In the genomic region with DNA sequence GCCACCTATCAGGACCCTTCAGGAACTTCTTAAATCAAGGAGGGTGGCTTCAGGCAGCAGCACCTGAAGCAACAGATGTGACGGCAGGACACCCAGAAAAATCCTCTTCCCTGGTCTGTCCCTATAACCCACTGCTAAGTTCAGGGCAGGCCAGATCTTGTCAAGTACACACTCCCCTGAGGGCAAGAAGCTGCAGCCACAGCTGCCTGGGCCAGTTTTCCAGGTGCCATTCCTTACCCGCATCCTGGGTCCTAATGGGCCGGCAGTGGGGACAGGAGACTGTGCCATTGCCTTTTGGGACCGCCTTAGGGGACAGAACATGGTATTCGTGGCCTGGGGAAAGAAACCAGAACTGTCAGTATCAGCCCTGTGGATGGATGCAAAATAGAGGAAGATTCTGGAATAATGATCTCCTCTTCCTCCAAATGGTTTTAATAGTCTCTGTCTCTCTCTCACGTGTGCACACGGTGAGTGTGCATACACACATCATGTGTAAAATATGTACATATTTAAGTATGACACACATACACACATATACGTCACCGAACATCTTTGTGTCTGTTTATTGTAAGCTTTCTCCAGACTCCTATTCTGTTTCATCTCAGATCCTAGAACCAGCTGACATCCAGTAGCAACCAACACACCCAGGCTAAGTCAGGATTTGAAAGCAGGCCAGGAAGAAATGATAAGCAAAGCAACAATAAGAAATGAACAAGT, we compare ENCODE assay signal across 15 cellular contexts. TPM values are rescaled to one million over a fixed set of nuclear protein-coding genes. Genes with fewer than 3 reads are reported as not detected.
DNase-seq lines count a peak whose midpoint lies in the region; ATAC-seq and TF ChIP-seq lines count a peak whose summit lies in the region.
"Had no signal": no experiment of that assay in that cellular context is flagged by ENCODE, and none has a peak within 500 bp of the region (broad histone marks: within the 10 kb centered on the region; RNA-seq: fewer than 3 reads in every experiment).

No MANE protein-coding gene starts in this region.

- intact Hi-C loops in naive thymus-derived CD4-positive, alpha-beta T cell (cut with micrococcal nuclease): no loop called here
- intact Hi-C loops in right lobe of liver (cut with DNase I): no loop called here

- TF ChIP-seq POLR2A in right lobe of liver (IDR thresholded peaks at IDR 0.05): no peak

- H3K27ac ChIP-seq in CD4-positive, CD25-positive, alpha-beta regulatory T cell (ENCODE audit: insufficient read depth, low read length, poor library complexity, severe bottlenecking): no peak overlapping the region
- H3K27ac ChIP-seq in naive thymus-derived CD4-positive, alpha-beta T cell (ENCODE audit: low read depth, low read length): peak overlapping the region; percentile 20
- H3K27ac ChIP-seq in right lobe of liver: no peak overlapping the region
- H3K27ac ChIP-seq: BLaER1, cardiac muscle cell, upper lobe of left lung had no signal

- H3K36me3 ChIP-seq in CD4-positive, CD25-positive, alpha-beta regulatory T cell (ENCODE audit: control insufficient read depth, insufficient read depth, low read length): peaks cover 98% of the 10 kb centered on the region
- H3K36me3 ChIP-seq in naive thymus-derived CD4-positive, alpha-beta T cell (ENCODE audit: control insufficient read depth in 2 of 3, insufficient read depth in 3 of 3, low read length in 3 of 3): peaks cover 60 to 98% (median 81%) of the 10 kb centered on the region in 3 experiments
- peaks cover 7 to 80% (median 28%) of the 10 kb centered on the region in 4 donors for H3K36me3 ChIP-seq in right lobe of liver

- H3K9me3 ChIP-seq in CD4-positive, CD25-positive, alpha-beta regulatory T cell (ENCODE audit: control insufficient read depth in 2 of 2, low read length in 2 of 2): no peaks in the 10 kb centered on the region
- no peaks in the 10 kb centered on the region for H3K9me3 ChIP-seq in naive thymus-derived CD4-positive, alpha-beta T cell (ENCODE audit: control insufficient read depth in 2 of 3, low read length in 3 of 3)
- H3K9me3 ChIP-seq in right lobe of liver: no peaks in the 10 kb centered on the region
- H3K9me3 ChIP-seq: BLaER1, upper lobe of left lung had no signal

- H3K27me3 ChIP-seq in CD4-positive, CD25-positive, alpha-beta regulatory T cell (ENCODE audit: control insufficient read depth, insufficient read depth, low read length): no peaks in the 10 kb centered on the region
- no peaks in the 10 kb centered on the region for H3K27me3 ChIP-seq in naive thymus-derived CD4-positive, alpha-beta T cell (ENCODE audit: control insufficient read depth in 2 of 2, insufficient read depth in 2 of 2, low read length in 2 of 2)
- no peaks in the 10 kb centered on the region for H3K27me3 ChIP-seq in right lobe of liver
- H3K27me3 ChIP-seq: BLaER1, cardiac muscle cell, upper lobe of left lung had no signal

- 91% methylated on average over 8 of the region's 9 CpGs for WGBS in right lobe of liver (ENCODE audit: insufficient coverage, low coverage, low lambda C conversion rate, missing lambda C conversion rate)

- H3K36me3 Mint-ChIP-seq in CD4-positive, CD25-positive, alpha-beta regulatory T cell: peaks cover 53% of the 10 kb centered on the region
- peaks cover 2% of the 10 kb centered on the region for H3K36me3 Mint-ChIP-seq in IgD-negative memory B cell
- peaks cover 86% of the 10 kb centered on the region for H3K36me3 Mint-ChIP-seq in central memory CD8-positive, alpha-beta T cell (ENCODE audit: insufficient read depth)
- peaks cover 9 to 62% (median 34%) of the 10 kb centered on the region in 5 donors for H3K36me3 Mint-ChIP-seq in naive thymus-derived CD4-positive, alpha-beta T cell

- H3K4me1 ChIP-seq in CD4-positive, CD25-positive, alpha-beta regulatory T cell (ENCODE audit: control insufficient read depth, insufficient read depth, low read length, poor library complexity, severe bottlenecking): peaks cover 5% of the 10 kb centered on the region
- no peaks in the 10 kb centered on the region for H3K4me1 ChIP-seq in naive thymus-derived CD4-positive, alpha-beta T cell (ENCODE audit: control insufficient read depth in 2 of 2, insufficient read depth in 2 of 2, low read length in 2 of 2)
- H3K4me1 ChIP-seq in right lobe of liver: no peaks in the 10 kb centered on the region

- CTCF ChIA-PET in naive thymus-derived CD4-positive, alpha-beta T cell (lab: Charles Lee): no interaction called here

- no peaks in the 10 kb centered on the region for H3K9me3 Mint-ChIP-seq in CD4-positive, CD25-positive, alpha-beta regulatory T cell
- H3K9me3 Mint-ChIP-seq in IgD-negative memory B cell: no peaks in the 10 kb centered on the region
- H3K9me3 Mint-ChIP-seq in central memory CD8-positive, alpha-beta T cell: no peaks in the 10 kb centered on the region
- no peaks in the 10 kb centered on the region for H3K9me3 Mint-ChIP-seq in naive thymus-derived CD4-positive, alpha-beta T cell

- no peak overlapping the region for H3K4me3 Mint-ChIP-seq in CD4-positive, CD25-positive, alpha-beta regulatory T cell
- no peak overlapping the region for H3K4me3 Mint-ChIP-seq in IgD-negative memory B cell
- H3K4me3 Mint-ChIP-seq in central memory CD8-positive, alpha-beta T cell: no peak overlapping the region
- H3K4me3 Mint-ChIP-seq in naive thymus-derived CD4-positive, alpha-beta T cell: no peak overlapping the region

- H3K4me3 ChIP-seq in CD4-positive, CD25-positive, alpha-beta regulatory T cell (ENCODE audit: low read depth, low read length): no peak overlapping the region
- H3K4me3 ChIP-seq in naive thymus-derived CD4-positive, alpha-beta T cell (ENCODE audit: low read length): no peak overlapping the region
- no peak overlapping the region for H3K4me3 ChIP-seq in right lobe of liver
- H3K4me3 ChIP-seq: BLaER1, cardiac muscle cell, upper lobe of left lung had no signal

- ATAC-seq in CD4-positive, CD25-positive, alpha-beta regulatory T cell (ENCODE audit: low read depth in 2 of 2): no peak
- no peak for ATAC-seq in central memory CD8-positive, alpha-beta T cell (replicated peaks; ENCODE audit: extremely low read depth, poor library complexity, severe bottlenecking)
- ATAC-seq in naive thymus-derived CD4-positive, alpha-beta T cell: no peak
- ATAC-seq in right lobe of liver (no peak), HG03139 (IDR thresholded peaks at IDR 0.05; ENCODE audit: unreplicated experiment) (no peak), HG02763 (IDR thresholded peaks at IDR 0.05; ENCODE audit: unreplicated experiment) (no peak)
- ATAC-seq: activated CD4-positive, CD25-positive, alpha-beta regulatory T cell treated with anti-CD3 and anti-CD28 coated beads, Interleukin-2, amount 50 U/mL, for 24 hours; SK-N-SH treated with all-trans-retinoic acid at 6 μM for 48 hours had no signal

- peak overlapping the region in 2 of 3 donors; percentile 5 to 28 for H3K27ac Mint-ChIP-seq in CD4-positive, CD25-positive, alpha-beta regulatory T cell
- peak overlapping the region in 2 of 3 donors; percentile 77 to 85 for H3K27ac Mint-ChIP-seq in IgD-negative memory B cell
- peak overlapping the region; percentile 80 for H3K27ac Mint-ChIP-seq in central memory CD8-positive, alpha-beta T cell (ENCODE audit: low read depth)
- peak overlapping the region in 8 of 9 donors; percentile 53 to 82 (median 70) for H3K27ac Mint-ChIP-seq in naive thymus-derived CD4-positive, alpha-beta T cell

- H3K4me1 Mint-ChIP-seq in CD4-positive, CD25-positive, alpha-beta regulatory T cell: peaks cover 4 to 31% (median 8%) of the 10 kb centered on the region in 4 donors
- H3K4me1 Mint-ChIP-seq in IgD-negative memory B cell: peaks cover 12 to 20% (median 15%) of the 10 kb centered on the region in 3 donors
- peaks cover 31% of the 10 kb centered on the region for H3K4me1 Mint-ChIP-seq in central memory CD8-positive, alpha-beta T cell
- peaks cover 8 to 48% (median 23%) of the 10 kb centered on the region in 7 donors for H3K4me1 Mint-ChIP-seq in naive thymus-derived CD4-positive, alpha-beta T cell

- TF ChIP-seq CTCF in right lobe of liver (IDR thresholded peaks at IDR 0.05): no peak

- peaks cover 4% of the 10 kb centered on the region for H3K27me3 Mint-ChIP-seq in CD4-positive, CD25-positive, alpha-beta regulatory T cell
- no peaks in the 10 kb centered on the region for H3K27me3 Mint-ChIP-seq in IgD-negative memory B cell
- H3K27me3 Mint-ChIP-seq in central memory CD8-positive, alpha-beta T cell: no peaks in the 10 kb centered on the region
- no peaks in the 10 kb centered on the region for H3K27me3 Mint-ChIP-seq in naive thymus-derived CD4-positive, alpha-beta T cell

- POLR2A ChIA-PET in naive thymus-derived CD4-positive, alpha-beta T cell (lab: Charles Lee): interaction anchor here (0.9 to 33.8 kb wide), 3 partner anchors 11 to 47 kb away, joined by 3 to 978 read pairs (median 5); a partner anchor contains a TSS

- DNase-seq in CD4-positive, CD25-positive, alpha-beta regulatory T cell: no peak
- DNase-seq in central memory CD8-positive, alpha-beta T cell (ENCODE audit: low spot score in 2 of 2): no peak
- DNase-seq in naive thymus-derived CD4-positive, alpha-beta T cell: no peak
- DNase-seq in right lobe of liver (no peak), NCI-H1436 (lab: John Stamatoyannopoulos, UW) (no peak)
- DNase-seq: hippocampal formation, upper lobe of left lung had no signal

RNA-seq across cellular contexts. Expression of a gene that starts 14.0 kb away (rescaled TPM):
- not detected for total RNA-seq in CD4-positive, CD25-positive, alpha-beta regulatory T cell
- polyA plus RNA-seq in CD4-positive, CD25-positive, alpha-beta regulatory T cell: not detected
- polyA plus RNA-seq in IgD-negative memory B cell: not detected
- total RNA-seq in naive thymus-derived CD4-positive, alpha-beta T cell: not detected
- polyA plus RNA-seq in naive thymus-derived CD4-positive, alpha-beta T cell: not detected
- 1,000 to 10,000 TPM; 3,162 to 5,107 (median 3,869) TPM for total RNA-seq in right lobe of liver
- total RNA-seq: cardiac muscle cell, epithelial cell of proximal tubule had no signal
- polyA plus RNA-seq: cardiac muscle cell had no signal

RNA-seq across cellular contexts. Expression of a gene that starts 20.7 kb away (rescaled TPM):
- not detected for total RNA-seq in CD4-positive, CD25-positive, alpha-beta regulatory T cell
- polyA plus RNA-seq in CD4-positive, CD25-positive, alpha-beta regulatory T cell: not detected
- not detected for polyA plus RNA-seq in IgD-negative memory B cell
- total RNA-seq in naive thymus-derived CD4-positive, alpha-beta T cell: under 1 TPM in 1 of 5 experiments, not detected in 4; 0.29 TPM
- not detected for polyA plus RNA-seq in naive thymus-derived CD4-positive, alpha-beta T cell
- total RNA-seq in right lobe of liver: over 10,000 TPM; 11,577 to 28,471 (median 22,756) TPM
- total RNA-seq: cardiac muscle cell, epithelial cell of proximal tubule had no signal

RNA-seq across cellular contexts. Expression of a gene that starts 44.2 kb away (rescaled TPM):
- 381 TPM for total RNA-seq in CD4-positive, CD25-positive, alpha-beta regulatory T cell
- polyA plus RNA-seq in CD4-positive, CD25-positive, alpha-beta regulatory T cell: 10 to 100 TPM; 11.9 to 16.6 (median 14.5) TPM
- polyA plus RNA-seq in IgD-negative memory B cell: 25.4 TPM
- 100 to 1,000 TPM; 276 to 403 (median 375) TPM for total RNA-seq in naive thymus-derived CD4-positive, alpha-beta T cell
- polyA plus RNA-seq in naive thymus-derived CD4-positive, alpha-beta T cell: 10 to 100 TPM; 20.5 to 39.6 TPM
- 10 to 100 TPM in 3 of 6 experiments, 1 to 10 TPM in 3; 4.7 to 15.1 (median 9.8) TPM for total RNA-seq in right lobe of liver

Comparison
In these comparisons a context has a peak if more than half of its experiments do, and no peak if none do; other contexts are left out.
1. H3K27ac Mint-ChIP-seq: peak in every context shown above with its lines; median percentile 81 in IgD-negative memory B cell; 80 in central memory CD8-positive, alpha-beta T cell; 70 in naive thymus-derived CD4-positive, alpha-beta T cell; 16 in CD4-positive, CD25-positive, alpha-beta regulatory T cell.
2. RNA of a gene that starts 14.0 kb away (total RNA-seq): 3,162 to 5,107 TPM in right lobe of liver; not detected in CD4-positive, CD25-positive, alpha-beta regulatory T cell (single experiment) and not detected in naive thymus-derived CD4-positive, alpha-beta T cell; every median in the first group is over 1,000 times any median in the second.
3. RNA of a gene that starts 20.7 kb away (total RNA-seq): 11,577 to 28,471 TPM in right lobe of liver; not detected in CD4-positive, CD25-positive, alpha-beta regulatory T cell (single experiment) and 0.29 TPM in naive thymus-derived CD4-positive, alpha-beta T cell; every median in the first group is over 1,000 times any median in the second.
4. RNA of a gene that starts 44.2 kb away (total RNA-seq): 381 TPM in CD4-positive, CD25-positive, alpha-beta regulatory T cell (single experiment) and 276 to 403 TPM in naive thymus-derived CD4-positive, alpha-beta T cell; 4.7 to 15.1 TPM in right lobe of liver; every median in the first group is over 10 times any median in the second.